2 cellular contexts compared by ENCODE assay signal in the genomic region with DNA sequence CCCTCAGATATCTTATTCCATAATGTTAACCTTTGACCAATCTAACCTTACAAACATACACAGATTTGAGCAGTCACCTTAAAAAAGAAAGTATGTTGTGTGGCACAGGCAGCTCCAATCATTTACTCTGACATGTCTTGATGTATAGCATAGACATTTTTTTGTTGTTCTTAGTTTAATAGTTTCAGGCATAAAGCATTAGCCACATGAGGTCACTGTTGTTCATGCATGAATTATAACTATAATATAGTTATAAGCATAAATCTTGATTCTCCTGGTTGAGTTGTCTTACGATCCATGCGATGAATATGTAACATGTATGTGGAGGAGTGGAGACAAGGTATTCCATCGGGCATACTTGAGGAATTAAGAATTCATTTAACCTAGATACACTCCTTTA.
TF ChIP-seq lines count a peak whose summit lies in the region.

No MANE protein-coding gene starts in this region.

TF ChIP-seq in liver, 16 proteins besides CTCF, POLR2A, EP300 and RAD21 (continued from another document):
- no peak for TF ChIP-seq YY1 (IDR thresholded peaks at IDR 0.05)
TF ChIP-seq in liver: peak in this region for 0.

TF ChIP-seq in HepG2, 621 proteins besides CTCF, POLR2A, EP300 and RAD21 (continued from another document):
- TF ChIP-seq, protein P1, sequence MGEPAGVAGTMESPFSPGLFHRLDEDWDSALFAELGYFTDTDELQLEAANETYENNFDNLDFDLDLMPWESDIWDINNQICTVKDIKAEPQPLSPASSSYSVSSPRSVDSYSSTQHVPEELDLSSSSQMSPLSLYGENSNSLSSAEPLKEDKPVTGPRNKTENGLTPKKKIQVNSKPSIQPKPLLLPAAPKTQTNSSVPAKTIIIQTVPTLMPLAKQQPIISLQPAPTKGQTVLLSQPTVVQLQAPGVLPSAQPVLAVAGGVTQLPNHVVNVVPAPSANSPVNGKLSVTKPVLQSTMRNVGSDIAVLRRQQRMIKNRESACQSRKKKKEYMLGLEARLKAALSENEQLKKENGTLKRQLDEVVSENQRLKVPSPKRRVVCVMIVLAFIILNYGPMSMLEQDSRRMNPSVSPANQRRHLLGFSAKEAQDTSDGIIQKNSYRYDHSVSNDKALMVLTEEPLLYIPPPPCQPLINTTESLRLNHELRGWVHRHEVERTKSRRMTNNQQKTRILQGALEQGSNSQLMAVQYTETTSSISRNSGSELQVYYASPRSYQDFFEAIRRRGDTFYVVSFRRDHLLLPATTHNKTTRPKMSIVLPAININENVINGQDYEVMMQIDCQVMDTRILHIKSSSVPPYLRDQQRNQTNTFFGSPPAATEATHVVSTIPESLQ (CRISPR knock-in tag; conservative IDR thresholded peaks at IDR 0.05), result no peak
- TF ChIP-seq, protein P2, sequence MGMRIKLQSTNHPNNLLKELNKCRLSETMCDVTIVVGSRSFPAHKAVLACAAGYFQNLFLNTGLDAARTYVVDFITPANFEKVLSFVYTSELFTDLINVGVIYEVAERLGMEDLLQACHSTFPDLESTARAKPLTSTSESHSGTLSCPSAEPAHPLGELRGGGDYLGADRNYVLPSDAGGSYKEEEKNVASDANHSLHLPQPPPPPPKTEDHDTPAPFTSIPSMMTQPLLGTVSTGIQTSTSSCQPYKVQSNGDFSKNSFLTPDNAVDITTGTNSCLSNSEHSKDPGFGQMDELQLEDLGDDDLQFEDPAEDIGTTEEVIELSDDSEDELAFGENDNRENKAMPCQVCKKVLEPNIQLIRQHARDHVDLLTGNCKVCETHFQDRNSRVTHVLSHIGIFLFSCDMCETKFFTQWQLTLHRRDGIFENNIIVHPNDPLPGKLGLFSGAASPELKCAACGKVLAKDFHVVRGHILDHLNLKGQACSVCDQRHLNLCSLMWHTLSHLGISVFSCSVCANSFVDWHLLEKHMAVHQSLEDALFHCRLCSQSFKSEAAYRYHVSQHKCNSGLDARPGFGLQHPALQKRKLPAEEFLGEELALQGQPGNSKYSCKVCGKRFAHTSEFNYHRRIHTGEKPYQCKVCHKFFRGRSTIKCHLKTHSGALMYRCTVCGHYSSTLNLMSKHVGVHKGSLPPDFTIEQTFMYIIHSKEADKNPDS (CRISPR knock-in tag; IDR thresholded peaks at IDR 0.05), result no peak
- TF ChIP-seq ZNF597 (CRISPR knock-in tag; IDR thresholded peaks at IDR 0.05) (no peak), ZNF326 (CRISPR knock-in tag; IDR thresholded peaks at IDR 0.05; ENCODE audit: borderline replicate concordance) (no peak), ZNF780A (CRISPR knock-in tag; IDR thresholded peaks at IDR 0.05) (no peak), ZFP62 (CRISPR knock-in tag; IDR thresholded peaks at IDR 0.05) (no peak), GATAD2A (CRISPR knock-in tag; IDR thresholded peaks at IDR 0.05) (no peak), ZSCAN20 (CRISPR knock-in tag; IDR thresholded peaks at IDR 0.05; ENCODE audit: borderline replicate concordance) (no peak), MXD1 (CRISPR knock-in tag; IDR thresholded peaks at IDR 0.05) (no peak), NR2C2 (CRISPR knock-in tag; IDR thresholded peaks at IDR 0.05; ENCODE audit: borderline replicate concordance) (no peak), JARID2 (CRISPR knock-in tag; IDR thresholded peaks at IDR 0.05; ENCODE audit: insufficient replicate concordance) (no peak), SMC3 (IDR thresholded peaks at IDR 0.05; ENCODE audit: low read length) (no peak)
- TF ChIP-seq, protein P3, sequence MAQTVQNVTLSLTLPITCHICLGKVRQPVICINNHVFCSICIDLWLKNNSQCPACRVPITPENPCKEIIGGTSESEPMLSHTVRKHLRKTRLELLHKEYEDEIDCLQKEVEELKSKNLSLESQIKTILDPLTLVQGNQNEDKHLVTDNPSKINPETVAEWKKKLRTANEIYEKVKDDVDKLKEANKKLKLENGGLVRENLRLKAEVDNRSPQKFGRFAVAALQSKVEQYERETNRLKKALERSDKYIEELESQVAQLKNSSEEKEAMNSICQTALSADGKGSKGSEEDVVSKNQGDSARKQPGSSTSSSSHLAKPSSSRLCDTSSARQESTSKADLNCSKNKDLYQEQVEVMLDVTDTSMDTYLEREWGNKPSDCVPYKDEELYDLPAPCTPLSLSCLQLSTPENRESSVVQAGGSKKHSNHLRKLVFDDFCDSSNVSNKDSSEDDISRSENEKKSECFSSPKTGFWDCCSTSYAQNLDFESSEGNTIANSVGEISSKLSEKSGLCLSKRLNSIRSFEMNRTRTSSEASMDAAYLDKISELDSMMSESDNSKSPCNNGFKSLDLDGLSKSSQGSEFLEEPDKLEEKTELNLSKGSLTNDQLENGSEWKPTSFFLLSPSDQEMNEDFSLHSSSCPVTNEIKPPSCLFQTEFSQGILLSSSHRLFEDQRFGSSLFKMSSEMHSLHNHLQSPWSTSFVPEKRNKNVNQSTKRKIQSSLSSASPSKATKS (CRISPR knock-in tag; IDR thresholded peaks at IDR 0.05), result no peak
- TF ChIP-seq, protein P4, sequence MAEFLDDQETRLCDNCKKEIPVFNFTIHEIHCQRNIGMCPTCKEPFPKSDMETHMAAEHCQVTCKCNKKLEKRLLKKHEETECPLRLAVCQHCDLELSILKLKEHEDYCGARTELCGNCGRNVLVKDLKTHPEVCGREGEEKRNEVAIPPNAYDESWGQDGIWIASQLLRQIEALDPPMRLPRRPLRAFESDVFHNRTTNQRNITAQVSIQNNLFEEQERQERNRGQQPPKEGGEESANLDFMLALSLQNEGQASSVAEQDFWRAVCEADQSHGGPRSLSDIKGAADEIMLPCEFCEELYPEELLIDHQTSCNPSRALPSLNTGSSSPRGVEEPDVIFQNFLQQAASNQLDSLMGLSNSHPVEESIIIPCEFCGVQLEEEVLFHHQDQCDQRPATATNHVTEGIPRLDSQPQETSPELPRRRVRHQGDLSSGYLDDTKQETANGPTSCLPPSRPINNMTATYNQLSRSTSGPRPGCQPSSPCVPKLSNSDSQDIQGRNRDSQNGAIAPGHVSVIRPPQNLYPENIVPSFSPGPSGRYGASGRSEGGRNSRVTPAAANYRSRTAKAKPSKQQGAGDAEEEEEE (CRISPR knock-in tag; IDR thresholded peaks at IDR 0.05; ENCODE audit: borderline replicate concordance), result no peak
- TF ChIP-seq, protein P5, sequence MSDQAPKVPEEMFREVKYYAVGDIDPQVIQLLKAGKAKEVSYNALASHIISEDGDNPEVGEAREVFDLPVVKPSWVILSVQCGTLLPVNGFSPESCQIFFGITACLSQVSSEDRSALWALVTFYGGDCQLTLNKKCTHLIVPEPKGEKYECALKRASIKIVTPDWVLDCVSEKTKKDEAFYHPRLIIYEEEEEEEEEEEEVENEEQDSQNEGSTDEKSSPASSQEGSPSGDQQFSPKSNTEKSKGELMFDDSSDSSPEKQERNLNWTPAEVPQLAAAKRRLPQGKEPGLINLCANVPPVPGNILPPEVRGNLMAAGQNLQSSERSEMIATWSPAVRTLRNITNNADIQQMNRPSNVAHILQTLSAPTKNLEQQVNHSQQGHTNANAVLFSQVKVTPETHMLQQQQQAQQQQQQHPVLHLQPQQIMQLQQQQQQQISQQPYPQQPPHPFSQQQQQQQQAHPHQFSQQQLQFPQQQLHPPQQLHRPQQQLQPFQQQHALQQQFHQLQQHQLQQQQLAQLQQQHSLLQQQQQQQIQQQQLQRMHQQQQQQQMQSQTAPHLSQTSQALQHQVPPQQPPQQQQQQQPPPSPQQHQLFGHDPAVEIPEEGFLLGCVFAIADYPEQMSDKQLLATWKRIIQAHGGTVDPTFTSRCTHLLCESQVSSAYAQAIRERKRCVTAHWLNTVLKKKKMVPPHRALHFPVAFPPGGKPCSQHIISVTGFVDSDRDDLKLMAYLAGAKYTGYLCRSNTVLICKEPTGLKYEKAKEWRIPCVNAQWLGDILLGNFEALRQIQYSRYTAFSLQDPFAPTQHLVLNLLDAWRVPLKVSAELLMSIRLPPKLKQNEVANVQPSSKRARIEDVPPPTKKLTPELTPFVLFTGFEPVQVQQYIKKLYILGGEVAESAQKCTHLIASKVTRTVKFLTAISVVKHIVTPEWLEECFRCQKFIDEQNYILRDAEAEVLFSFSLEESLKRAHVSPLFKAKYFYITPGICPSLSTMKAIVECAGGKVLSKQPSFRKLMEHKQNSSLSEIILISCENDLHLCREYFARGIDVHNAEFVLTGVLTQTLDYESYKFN (CRISPR knock-in tag; conservative IDR thresholded peaks at IDR 0.05), result no peak
- TF ChIP-seq, protein P6, sequence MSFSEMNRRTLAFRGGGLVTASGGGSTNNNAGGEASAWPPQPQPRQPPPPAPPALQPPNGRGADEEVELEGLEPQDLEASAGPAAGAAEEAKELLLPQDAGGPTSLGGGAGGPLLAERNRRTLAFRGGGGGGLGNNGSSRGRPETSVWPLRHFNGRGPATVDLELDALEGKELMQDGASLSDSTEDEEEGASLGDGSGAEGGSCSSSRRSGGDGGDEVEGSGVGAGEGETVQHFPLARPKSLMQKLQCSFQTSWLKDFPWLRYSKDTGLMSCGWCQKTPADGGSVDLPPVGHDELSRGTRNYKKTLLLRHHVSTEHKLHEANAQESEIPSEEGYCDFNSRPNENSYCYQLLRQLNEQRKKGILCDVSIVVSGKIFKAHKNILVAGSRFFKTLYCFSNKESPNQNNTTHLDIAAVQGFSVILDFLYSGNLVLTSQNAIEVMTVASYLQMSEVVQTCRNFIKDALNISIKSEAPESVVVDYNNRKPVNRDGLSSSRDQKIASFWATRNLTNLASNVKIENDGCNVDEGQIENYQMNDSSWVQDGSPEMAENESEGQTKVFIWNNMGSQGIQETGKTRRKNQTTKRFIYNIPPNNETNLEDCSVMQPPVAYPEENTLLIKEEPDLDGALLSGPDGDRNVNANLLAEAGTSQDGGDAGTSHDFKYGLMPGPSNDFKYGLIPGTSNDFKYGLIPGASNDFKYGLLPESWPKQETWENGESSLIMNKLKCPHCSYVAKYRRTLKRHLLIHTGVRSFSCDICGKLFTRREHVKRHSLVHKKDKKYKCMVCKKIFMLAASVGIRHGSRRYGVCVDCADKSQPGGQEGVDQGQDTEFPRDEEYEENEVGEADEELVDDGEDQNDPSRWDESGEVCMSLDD (CRISPR knock-in tag; IDR thresholded peaks at IDR 0.05; ENCODE audit: borderline replicate concordance), result no peak
TF ChIP-seq in HepG2: peak in this region for 0.
